24 cellular contexts compared by ENCODE assay signal in the genomic region with DNA sequence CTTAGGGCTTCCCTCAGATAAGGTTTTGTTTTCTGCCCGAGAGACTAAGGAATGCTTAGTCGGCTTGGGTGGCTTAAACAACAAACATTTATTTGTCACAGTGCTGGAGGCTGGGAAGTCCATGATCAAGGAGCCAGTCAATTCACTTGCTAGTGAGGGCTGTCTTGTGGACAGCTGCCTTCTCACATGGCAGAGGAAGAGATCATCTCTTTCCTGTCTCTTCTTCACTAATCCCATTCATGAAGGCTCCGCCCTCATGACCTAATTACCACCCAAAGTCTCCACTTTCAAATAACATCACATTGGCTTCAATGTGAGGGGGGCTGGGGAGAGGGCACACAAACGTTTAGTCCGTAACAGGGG. TPM values are rescaled to one million over a fixed set of nuclear protein-coding genes. Genes with fewer than 3 reads are reported as not detected.
DNase-seq lines count a peak whose midpoint lies in the region; ATAC-seq, FAIRE-seq and TF ChIP-seq lines count a peak whose summit lies in the region.
"Had no signal": no experiment of that assay in that cellular context is flagged by ENCODE, and none has a peak within 500 bp of the region (broad histone marks: within the 10 kb centered on the region; RNA-seq: fewer than 3 reads in every experiment).

No MANE protein-coding gene starts in this region.

- no peak overlapping the region for H3K9ac ChIP-seq in kidney (ENCODE audit: low read length in 2 of 2)
- H3K9ac ChIP-seq: SK-N-SH had no signal

- H3K36me3 ChIP-seq in GM23338 (ENCODE audit: insufficient read depth), result peaks cover 12% of the 10 kb centered on the region; the same call in 1 of the 2 replicates
- no peaks in the 10 kb centered on the region for H3K36me3 ChIP-seq in kidney (ENCODE audit: control insufficient read depth in 1 of 2, insufficient read depth in 2 of 2, low read length in 2 of 2)
- H3K36me3 ChIP-seq: MG63 had no signal

- H3K9me2 ChIP-seq in GM23338 (ENCODE audit: insufficient read depth), result no peaks in the 10 kb centered on the region
- H3K9me2 ChIP-seq: SK-N-SH had no signal

- H3K4me1 Mint-ChIP-seq in GM23338, result peaks cover 40% of the 10 kb centered on the region

- intact Hi-C loops in kidney (cut with DNase I), result no loop called here

- no peaks in the 10 kb centered on the region for H3K27me3 Mint-ChIP-seq in GM23338 (ENCODE audit: insufficient read depth, low read depth, poor library complexity)

- no peaks in the 10 kb centered on the region for H3K27me3 ChIP-seq in GM23338 (ENCODE audit: insufficient read depth)
- H3K27me3 ChIP-seq: MG63 had no signal

- H3K9me3 Mint-ChIP-seq in GM23338, result peaks cover 16% of the 10 kb centered on the region
- H3K9me3 Mint-ChIP-seq: HFFc6 had no signal

- H3K79me2 ChIP-seq in GM23338 (replicated peaks; ENCODE audit: insufficient read depth), result no peaks in the 10 kb centered on the region

- no peak for DNase-seq in GM23338 (ENCODE audit: low spot score)
- DNase-seq in SK-MEL-5 (ENCODE audit: low read depth, low spot score), result peak; percentile 92
- DNase-seq in myocyte (ENCODE audit: low read depth), result peak; percentile 26
- DNase-seq in urothelium cell line (ENCODE audit: low spot score), result no peak
- DNase-seq in hypothalamus (lab: John Stamatoyannopoulos, UW), result no peak
- DNase-seq in kidney, result no peak
- DNase-seq in DMS153 treated with DMSO at 0.1 percent for 48 hours (lab: John Stamatoyannopoulos, UW; ENCODE audit: unreplicated experiment), result no peak
- DNase-seq: ACHN, DMS79, H9, HFFc6, Kasumi-1, MG63, NCI-H1417, NCI-H1694 treated with DMSO at 0.1 percent for 48 hours, NCI-H2081 treated with DMSO at 0.1 percent for 48 hours, NCI-H2171 treated with DMSO at 0.1 percent for 48 hours, NCI-H524 treated with DMSO at 0.1 percent for 48 hours, RPMI8226, SHP77, SK-N-SH had no signal

- FAIRE-seq in urothelium cell line (lab: Jason Lieb, UNC) (no peak), kidney (lab: Jason Lieb, UNC) (no peak)
- FAIRE-seq: D721Med, GM12878 had no signal

- H3K4me1 ChIP-seq in GM23338 (ENCODE audit: insufficient read depth) (peaks cover 51% of the 10 kb centered on the region), kidney (ENCODE audit: control insufficient read depth in 1 of 2, insufficient read depth in 1 of 2, low read depth in 1 of 2, low read length in 2 of 2) (no peaks in the 10 kb centered on the region)

- no peaks in the 10 kb centered on the region for H3F3A ChIP-seq in GM23338 (replicated peaks; ENCODE audit: low read depth)

- no peaks in the 10 kb centered on the region for H3K9me3 ChIP-seq in kidney (ENCODE audit: control insufficient read depth in 1 of 2, low read length in 2 of 2)
- H3K9me3 ChIP-seq: SK-N-SH had no signal

- no peaks in the 10 kb centered on the region for H4K20me1 ChIP-seq in GM23338 (replicated peaks; ENCODE audit: insufficient read depth)

- no peak overlapping the region for H3K27ac Mint-ChIP-seq in GM23338
- H3K27ac Mint-ChIP-seq: HFFc6 had no signal

- 0 out of 2 replicates have a peak overlapping the region, but pooled peaks have one; percentile 37 for H3K4me2 ChIP-seq in GM23338
- H3K4me2 ChIP-seq: SK-N-SH had no signal

- no peak overlapping the region for H3K4me3 ChIP-seq in GM23338
- no peak overlapping the region for H3K4me3 ChIP-seq in kidney (ENCODE audit: low read length in 2 of 2)
- H3K4me3 ChIP-seq: GM12878, MG63 had no signal

- no peak overlapping the region for H3K4me3 Mint-ChIP-seq in GM23338
- H3K4me3 Mint-ChIP-seq: H9, HFFc6 had no signal

- in situ Hi-C loops in SK-MEL-5 (cut with HindIII; ENCODE audit: low pct_unique_long_range_greater_than_20kb, low sequenced_read_pairs), result no loop called here

- no peak for ATAC-seq in GM23338
- ATAC-seq: GM12878 had no signal

- H3K27ac ChIP-seq in GM23338 (ENCODE audit: low read depth) (no peak overlapping the region), kidney (ENCODE audit: low read depth in 2 of 2, low read length in 2 of 2) (no peak overlapping the region)
- H3K27ac ChIP-seq: C4-2B had no signal

- H3K36me3 Mint-ChIP-seq in GM23338 (ENCODE audit: low read depth), result peaks cover 12% of the 10 kb centered on the region

- H2AFZ ChIP-seq in GM23338, result peak overlapping the region; percentile 93

- TF ChIP-seq CTCF in GM23338 (conservative IDR thresholded peaks at IDR 0.05; ENCODE audit: low read depth in 2 of 2) (no peak), kidney (IDR thresholded peaks at IDR 0.05; ENCODE audit: borderline replicate concordance, extremely low read depth, insufficient read depth) (no peak)

TF ChIP-seq in GM23338, 12 proteins besides CTCF, POLR2A, EP300 and RAD21 (continues in another document):
- TF ChIP-seq, protein P1, sequence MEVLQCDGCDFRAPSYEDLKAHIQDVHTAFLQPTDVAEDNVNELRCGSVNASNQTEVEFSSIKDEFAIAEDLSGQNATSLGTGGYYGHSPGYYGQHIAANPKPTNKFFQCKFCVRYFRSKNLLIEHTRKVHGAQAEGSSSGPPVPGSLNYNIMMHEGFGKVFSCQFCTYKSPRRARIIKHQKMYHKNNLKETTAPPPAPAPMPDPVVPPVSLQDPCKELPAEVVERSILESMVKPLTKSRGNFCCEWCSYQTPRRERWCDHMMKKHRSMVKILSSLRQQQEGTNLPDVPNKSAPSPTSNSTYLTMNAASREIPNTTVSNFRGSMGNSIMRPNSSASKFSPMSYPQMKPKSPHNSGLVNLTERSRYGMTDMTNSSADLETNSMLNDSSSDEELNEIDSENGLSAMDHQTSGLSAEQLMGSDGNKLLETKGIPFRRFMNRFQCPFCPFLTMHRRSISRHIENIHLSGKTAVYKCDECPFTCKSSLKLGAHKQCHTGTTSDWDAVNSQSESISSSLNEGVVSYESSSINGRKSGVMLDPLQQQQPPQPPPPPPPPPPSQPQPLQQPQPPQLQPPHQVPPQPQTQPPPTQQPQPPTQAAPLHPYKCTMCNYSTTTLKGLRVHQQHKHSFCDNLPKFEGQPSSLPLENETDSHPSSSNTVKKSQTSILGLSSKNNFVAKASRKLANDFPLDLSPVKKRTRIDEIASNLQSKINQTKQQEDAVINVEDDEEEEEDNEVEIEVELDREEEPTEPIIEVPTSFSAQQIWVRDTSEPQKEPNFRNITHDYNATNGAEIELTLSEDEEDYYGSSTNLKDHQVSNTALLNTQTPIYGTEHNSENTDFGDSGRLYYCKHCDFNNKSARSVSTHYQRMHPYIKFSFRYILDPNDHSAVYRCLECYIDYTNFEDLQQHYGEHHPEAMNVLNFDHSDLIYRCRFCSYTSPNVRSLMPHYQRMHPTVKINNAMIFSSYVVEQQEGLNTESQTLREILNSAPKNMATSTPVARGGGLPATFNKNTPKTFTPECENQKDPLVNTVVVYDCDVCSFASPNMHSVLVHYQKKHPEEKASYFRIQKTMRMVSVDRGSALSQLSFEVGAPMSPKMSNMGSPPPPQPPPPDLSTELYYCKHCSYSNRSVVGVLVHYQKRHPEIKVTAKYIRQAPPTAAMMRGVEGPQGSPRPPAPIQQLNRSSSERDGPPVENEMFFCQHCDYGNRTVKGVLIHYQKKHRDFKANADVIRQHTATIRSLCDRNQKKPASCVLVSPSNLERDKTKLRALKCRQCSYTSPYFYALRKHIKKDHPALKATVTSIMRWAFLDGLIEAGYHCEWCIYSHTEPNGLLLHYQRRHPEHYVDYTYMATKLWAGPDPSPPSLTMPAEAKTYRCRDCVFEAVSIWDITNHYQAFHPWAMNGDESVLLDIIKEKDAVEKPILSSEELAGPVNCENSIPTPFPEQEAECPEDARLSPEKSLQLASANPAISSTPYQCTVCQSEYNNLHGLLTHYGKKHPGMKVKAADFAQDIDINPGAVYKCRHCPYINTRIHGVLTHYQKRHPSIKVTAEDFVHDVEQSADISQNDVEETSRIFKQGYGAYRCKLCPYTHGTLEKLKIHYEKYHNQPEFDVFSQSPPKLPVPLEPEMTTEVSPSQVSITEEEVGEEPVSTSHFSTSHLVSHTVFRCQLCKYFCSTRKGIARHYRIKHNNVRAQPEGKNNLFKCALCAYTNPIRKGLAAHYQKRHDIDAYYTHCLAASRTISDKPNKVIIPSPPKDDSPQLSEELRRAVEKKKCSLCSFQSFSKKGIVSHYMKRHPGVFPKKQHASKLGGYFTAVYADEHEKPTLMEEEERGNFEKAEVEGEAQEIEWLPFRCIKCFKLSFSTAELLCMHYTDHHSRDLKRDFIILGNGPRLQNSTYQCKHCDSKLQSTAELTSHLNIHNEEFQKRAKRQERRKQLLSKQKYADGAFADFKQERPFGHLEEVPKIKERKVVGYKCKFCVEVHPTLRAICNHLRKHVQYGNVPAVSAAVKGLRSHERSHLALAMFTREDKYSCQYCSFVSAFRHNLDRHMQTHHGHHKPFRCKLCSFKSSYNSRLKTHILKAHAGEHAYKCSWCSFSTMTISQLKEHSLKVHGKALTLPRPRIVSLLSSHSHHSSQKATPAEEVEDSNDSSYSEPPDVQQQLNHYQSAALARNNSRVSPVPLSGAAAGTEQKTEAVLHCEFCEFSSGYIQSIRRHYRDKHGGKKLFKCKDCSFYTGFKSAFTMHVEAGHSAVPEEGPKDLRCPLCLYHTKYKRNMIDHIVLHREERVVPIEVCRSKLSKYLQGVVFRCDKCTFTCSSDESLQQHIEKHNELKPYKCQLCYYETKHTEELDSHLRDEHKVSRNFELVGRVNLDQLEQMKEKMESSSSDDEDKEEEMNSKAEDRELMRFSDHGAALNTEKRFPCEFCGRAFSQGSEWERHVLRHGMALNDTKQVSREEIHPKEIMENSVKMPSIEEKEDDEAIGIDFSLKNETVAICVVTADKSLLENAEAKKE (CRISPR knock-in tag; IDR thresholded peaks at IDR 0.05), result no peak
- TF ChIP-seq POLR2AphosphoS5 (IDR thresholded peaks at IDR 0.05; ENCODE audit: low read depth) (no peak), CREB1 (CRISPR knock-in tag; IDR thresholded peaks at IDR 0.05; ENCODE audit: low read depth) (no peak), NANOG (IDR thresholded peaks at IDR 0.05; ENCODE audit: borderline replicate concordance) (no peak), STAT1 (IDR thresholded peaks at IDR 0.05; ENCODE audit: unreplicated experiment) (no peak), JUNB (IDR thresholded peaks at IDR 0.05; ENCODE audit: unreplicated experiment) (no peak)

RNA-seq across cellular contexts. Expression of a gene that starts 50.5 kb away (rescaled TPM):
- total RNA-seq in GM23338 (2014; rRNA removed; shearing (Covaris generic)), result 0.31 and 1.7 TPM in 2 replicates
- 0.43 and 0.79 TPM in 2 replicates for polyA plus RNA-seq in GM23338 (2016; fragmentation: Nextera tagmentation; extraction: Ambion mirVana)
- 28.6 and 29.8 TPM in 2 replicates for total RNA-seq in SK-MEL-5 (2014; rRNA removed; shearing (Covaris generic))
- 17.7 and 24.7 TPM in 2 replicates for polyA plus RNA-seq in SK-MEL-5 (2015; cell fraction: cytosol; rRNA removed)
- 6.9 and 16.8 TPM in 2 replicates for polyA plus RNA-seq in SK-MEL-5 (2015; cell fraction: nucleus; rRNA removed)
- 0.10 TPM in 1 of 2 replicates, not detected in the other for total RNA-seq in myocyte
- polyA plus RNA-seq in myocyte (2012), result 0.09 TPM
- total RNA-seq in kidney, result 1.5 TPM
- polyA plus RNA-seq in kidney (ENCODE audit: insufficient read depth, low read depth, low replicate concordance), result 0.26 TPM
- total RNA-seq: HFFc6 had no signal
- polyA plus RNA-seq: SK-N-SH had no signal

Comparison
In these comparisons a context has a peak if more than half of its experiments do, and no peak if none do; other contexts are left out.
1. DNase-seq: peak in SK-MEL-5 (single experiment) and myocyte (single experiment); none in GM23338 (single experiment), urothelium cell line (single experiment), hypothalamus (0 of 51), kidney (single experiment) and DMS153 treated with DMSO at 0.1 percent for 48 hours (single experiment).
2. RNA of a gene that starts 50.5 kb away (total RNA-seq): 28.6 to 29.8 TPM in SK-MEL-5; 0.31 to 1.7 TPM in GM23338, 1.5 TPM in kidney (single experiment) and 0.10 TPM in myocyte; every median in the first group is over 10 times any median in the second.